8 cellular contexts compared by ENCODE assay signal in genomic region chr11:119121008-119121810, GRCh38. TPM values are rescaled to one million over a fixed set of nuclear protein-coding genes. Genes with fewer than 3 reads are reported as not detected.
DNase-seq lines count a peak whose midpoint lies in the region; TF ChIP-seq lines count a peak whose summit lies in the region.

Gene HINFP, plus strand, starts transcription at chr11:119121580. Its CDS starts 5,365 bp downstream, at chr11:119126945.

- DNase-seq in GM03348 (ENCODE audit: low spot score) (peak; percentile 99), HFF-Myc (ENCODE audit: extremely low read depth, low read depth) (peak; percentile 97), NAMALWA (ENCODE audit: low spot score) (peak; percentile 99), SK-N-DZ (ENCODE audit: low spot score) (peak; percentile 96), foreskin melanocyte (peak; percentile 97)
- DNase-seq in activated naive CD4-positive, alpha-beta T cell treated with anti-CD3 and anti-CD28 coated beads for 36 hours = peak; percentile 100

- peak within 1 kb of the TSS; percentile 80 for H3K27ac Mint-ChIP-seq in activated naive CD4-positive, alpha-beta T cell treated with anti-CD3 and anti-CD28 coated beads for 36 hours

- H3K27me3 ChIP-seq in neuron (ENCODE audit: insufficient read depth, low read length) = no peaks in the 10 kb centered on the region
- no peaks in the 10 kb centered on the region for H3K27me3 ChIP-seq in subcutaneous abdominal adipose tissue (ENCODE audit: control insufficient read depth in 5 of 5, insufficient read depth in 4 of 5, low read length in 5 of 5)

- H3K9me3 Mint-ChIP-seq in activated naive CD4-positive, alpha-beta T cell treated with anti-CD3 and anti-CD28 coated beads for 36 hours = no peaks in the 10 kb centered on the region

- peaks cover 15% of the 10 kb centered on the region for H3K36me3 Mint-ChIP-seq in activated naive CD4-positive, alpha-beta T cell treated with anti-CD3 and anti-CD28 coated beads for 36 hours (ENCODE audit: low read depth)

- H3K4me1 ChIP-seq in neuron (ENCODE audit: insufficient read depth, low read length) (peaks cover 14% of the 10 kb centered on the region), subcutaneous abdominal adipose tissue (ENCODE audit: control insufficient read depth in 5 of 5, insufficient read depth in 5 of 5, low read length in 5 of 5) (peaks cover 5 to 32% (median 29%) of the 10 kb centered on the region in 5 donors)

- intact Hi-C loops in activated naive CD4-positive, alpha-beta T cell treated with anti-CD3 and anti-CD28 coated beads for 36 hours (cut with micrococcal nuclease) = loop anchor here (1.0 to 2.0 kb wide), 5 partner anchors 14 to 64 kb away; partner anchors contain the start of genes C2CD2L, HYOU1 and NLRX1

- H3K4me1 Mint-ChIP-seq in activated naive CD4-positive, alpha-beta T cell treated with anti-CD3 and anti-CD28 coated beads for 36 hours (ENCODE audit: low read depth) = peaks cover 27% of the 10 kb centered on the region

- peak within 1 kb of the TSS; percentile 75 for H3K27ac ChIP-seq in subcutaneous abdominal adipose tissue (ENCODE audit: low read depth, low read length)

- H3K36me3 ChIP-seq in neuron (ENCODE audit: insufficient read depth, low read length) (peaks cover 14% of the 10 kb centered on the region), subcutaneous abdominal adipose tissue (ENCODE audit: control insufficient read depth in 5 of 5, insufficient read depth in 5 of 5, low read length in 5 of 5) (peaks cover 3 to 25% (median 16%) of the 10 kb centered on the region in 5 donors)

- peak within 1 kb of the TSS; percentile 83 to 98 (median 94) for H3K9ac ChIP-seq in subcutaneous abdominal adipose tissue (ENCODE audit: low read length in 5 of 5)

- no peak for TF ChIP-seq CTCF in HFF-Myc (IDR thresholded peaks at IDR 0.05; ENCODE audit: low read depth, low read length, missing control alignments)

- H2AFZ ChIP-seq in neuron (ENCODE audit: low read depth, low read length) = peak within 1 kb of the TSS; percentile 48

- H3K27me3 Mint-ChIP-seq in activated naive CD4-positive, alpha-beta T cell treated with anti-CD3 and anti-CD28 coated beads for 36 hours (ENCODE audit: low read depth) = no peaks in the 10 kb centered on the region

- H3K9me3 ChIP-seq in neuron (ENCODE audit: low read length) (no peaks in the 10 kb centered on the region), subcutaneous abdominal adipose tissue (ENCODE audit: control insufficient read depth in 5 of 5, low read length in 5 of 5) (no peaks in the 10 kb centered on the region)

- H3K4me3 Mint-ChIP-seq in activated naive CD4-positive, alpha-beta T cell treated with anti-CD3 and anti-CD28 coated beads for 36 hours = peak within 1 kb of the TSS; percentile 97

- peak within 1 kb of the TSS; percentile 94 for H3K4me3 ChIP-seq in HFF-Myc (replicated peaks; ENCODE audit: low read depth, low read length)
- peak within 1 kb of the TSS; percentile 78 for H3K4me3 ChIP-seq in neuron (ENCODE audit: low read length)
- H3K4me3 ChIP-seq in subcutaneous abdominal adipose tissue (ENCODE audit: low read depth in 1 of 5, low read length in 5 of 5) = peak within 1 kb of the TSS; percentile 82 to 100 (median 92)

- CTCF ChIA-PET in activated naive CD4-positive, alpha-beta T cell treated with anti-CD3 and anti-CD28 coated beads for 36 hours (lab: Charles Lee) = interaction anchor here (1.0 to 1.6 kb wide), 2 partner anchors 14 to 18 kb away, joined by 3 read pairs; partner anchors contain the start of gene C2CD2L

RNA-seq across cellular contexts. Expression of gene HINFP, which starts in this region (rescaled TPM):
- 13.8 and 17.9 TPM in 2 replicates for polyA plus RNA-seq in SK-N-DZ (2014; cell fraction: cytosol; rRNA removed)
- polyA plus RNA-seq in SK-N-DZ (2014; cell fraction: nucleus; rRNA removed) = 27.4 and 57.6 TPM in 2 replicates
- 10 to 100 TPM; 24.5 to 25.2 TPM for total RNA-seq in activated naive CD4-positive, alpha-beta T cell treated with anti-CD3 and anti-CD28 coated beads for 36 hours

Comparison
In these comparisons a context has a peak if more than half of its experiments do, and no peak if none do; other contexts are left out.
1. Peak in every context shown above with its lines: DNase-seq, H3K4me3 ChIP-seq and H3K27ac ChIP-seq.